In genomic region chr11:68011046-68011943, GRCh38 we compare ENCODE assay signal across 1 cellular context.
TF ChIP-seq lines count a peak whose summit lies in the region.

No MANE protein-coding gene starts in this region.

TF ChIP-seq in H1, 55 proteins besides CTCF, POLR2A, EP300 and RAD21:
- no peak for TF ChIP-seq SP4 (IDR thresholded peaks at IDR 0.05; ENCODE audit: low read length)
- TF ChIP-seq HDAC2 (IDR thresholded peaks at IDR 0.05; ENCODE audit: borderline replicate concordance in 1 of 2, low read depth in 2 of 2, low read length in 2 of 2) = no peak
- no peak for TF ChIP-seq CTBP2 (IDR thresholded peaks at IDR 0.05; ENCODE audit: borderline replicate concordance, insufficient read depth, insufficient read length, low read length)
- no peak for TF ChIP-seq SP1 (IDR thresholded peaks at IDR 0.05; ENCODE audit: low read depth, low read length)
- TF ChIP-seq TAF1 (IDR thresholded peaks at IDR 0.05; ENCODE audit: low read depth, low read length) = no peak
- no peak for TF ChIP-seq BACH1 (IDR thresholded peaks at IDR 0.05; ENCODE audit: low read length)
- TF ChIP-seq HDAC6 (IDR thresholded peaks at IDR 0.05; ENCODE audit: low read depth, low read length) = no peak
- TF ChIP-seq TAF7 (optimal IDR thresholded peaks at IDR 0.05; ENCODE audit: borderline replicate concordance, low read depth, low read length) = no peak
- TF ChIP-seq CREB1 (IDR thresholded peaks at IDR 0.05) = no peak
- no peak for TF ChIP-seq SIRT6 (IDR thresholded peaks at IDR 0.05; ENCODE audit: low read length)
- TF ChIP-seq EGR1 (IDR thresholded peaks at IDR 0.05; ENCODE audit: borderline replicate concordance, low read depth, low read length) = no peak
